ENCODE assay signal across 1 cellular context in the genomic region with DNA sequence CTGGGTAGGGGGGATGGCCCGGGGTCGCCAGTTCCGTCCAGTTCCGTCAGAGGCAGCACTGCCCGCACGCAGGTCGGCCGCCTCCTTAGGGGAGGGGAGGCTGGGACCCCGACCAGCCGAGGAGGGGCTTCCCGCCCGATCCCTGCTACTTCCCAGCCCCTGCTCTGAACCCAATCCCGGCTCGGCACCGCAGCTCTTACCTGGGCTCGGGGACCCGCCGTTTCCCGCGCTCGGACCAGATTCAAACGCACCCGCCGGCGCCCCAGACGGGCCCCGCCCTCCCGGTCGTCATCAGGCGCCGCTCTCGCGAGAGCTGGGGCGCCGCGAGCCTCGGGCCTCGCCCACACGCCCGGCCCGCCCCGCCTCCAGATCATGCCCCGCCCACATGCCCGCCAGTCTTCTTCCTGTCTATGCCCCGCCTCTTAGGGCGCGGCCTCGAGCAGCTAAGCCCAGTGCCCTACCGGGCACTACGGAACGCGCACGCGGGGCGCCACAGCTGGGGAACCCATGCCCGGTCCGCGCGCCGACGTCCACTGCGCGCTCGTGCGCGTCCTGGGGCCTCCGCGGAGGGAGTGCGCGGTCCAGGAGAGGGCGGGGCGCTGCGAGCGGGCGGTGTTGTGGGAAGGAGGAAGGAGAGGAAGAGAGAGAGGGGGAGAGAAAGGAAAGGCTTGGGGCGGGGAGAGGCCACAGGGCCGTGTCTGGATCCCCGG.
TF ChIP-seq lines count a peak whose summit lies in the region.

A gene with protein sequence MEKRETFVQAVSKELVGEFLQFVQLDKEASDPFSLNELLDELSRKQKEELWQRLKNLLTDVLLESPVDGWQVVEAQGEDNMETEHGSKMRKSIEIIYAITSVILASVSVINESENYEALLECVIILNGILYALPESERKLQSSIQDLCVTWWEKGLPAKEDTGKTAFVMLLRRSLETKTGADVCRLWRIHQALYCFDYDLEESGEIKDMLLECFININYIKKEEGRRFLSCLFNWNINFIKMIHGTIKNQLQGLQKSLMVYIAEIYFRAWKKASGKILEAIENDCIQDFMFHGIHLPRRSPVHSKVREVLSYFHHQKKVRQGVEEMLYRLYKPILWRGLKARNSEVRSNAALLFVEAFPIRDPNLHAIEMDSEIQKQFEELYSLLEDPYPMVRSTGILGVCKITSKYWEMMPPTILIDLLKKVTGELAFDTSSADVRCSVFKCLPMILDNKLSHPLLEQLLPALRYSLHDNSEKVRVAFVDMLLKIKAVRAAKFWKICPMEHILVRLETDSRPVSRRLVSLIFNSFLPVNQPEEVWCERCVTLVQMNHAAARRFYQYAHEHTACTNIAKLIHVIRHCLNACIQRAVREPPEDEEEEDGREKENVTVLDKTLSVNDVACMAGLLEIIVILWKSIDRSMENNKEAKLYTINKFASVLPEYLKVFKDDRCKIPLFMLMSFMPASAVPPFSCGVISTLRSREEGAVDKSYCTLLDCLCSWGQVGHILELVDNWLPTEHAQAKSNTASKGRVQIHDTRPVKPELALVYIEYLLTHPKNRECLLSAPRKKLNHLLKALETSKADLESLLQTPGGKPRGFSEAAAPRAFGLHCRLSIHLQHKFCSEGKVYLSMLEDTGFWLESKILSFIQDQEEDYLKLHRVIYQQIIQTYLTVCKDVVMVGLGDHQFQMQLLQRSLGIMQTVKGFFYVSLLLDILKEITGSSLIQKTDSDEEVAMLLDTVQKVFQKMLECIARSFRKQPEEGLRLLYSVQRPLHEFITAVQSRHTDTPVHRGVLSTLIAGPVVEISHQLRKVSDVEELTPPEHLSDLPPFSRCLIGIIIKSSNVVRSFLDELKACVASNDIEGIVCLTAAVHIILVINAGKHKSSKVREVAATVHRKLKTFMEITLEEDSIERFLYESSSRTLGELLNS (minus strand): TSS at position 281 of the 710 bp plus-strand sequence. CDS start 2,905 bp downstream, outside the sequence.

TF ChIP-seq in HEK293, 187 proteins besides CTCF, POLR2A, EP300 and RAD21 (continued from another document and continues in another):
- TF ChIP-seq, protein P1, sequence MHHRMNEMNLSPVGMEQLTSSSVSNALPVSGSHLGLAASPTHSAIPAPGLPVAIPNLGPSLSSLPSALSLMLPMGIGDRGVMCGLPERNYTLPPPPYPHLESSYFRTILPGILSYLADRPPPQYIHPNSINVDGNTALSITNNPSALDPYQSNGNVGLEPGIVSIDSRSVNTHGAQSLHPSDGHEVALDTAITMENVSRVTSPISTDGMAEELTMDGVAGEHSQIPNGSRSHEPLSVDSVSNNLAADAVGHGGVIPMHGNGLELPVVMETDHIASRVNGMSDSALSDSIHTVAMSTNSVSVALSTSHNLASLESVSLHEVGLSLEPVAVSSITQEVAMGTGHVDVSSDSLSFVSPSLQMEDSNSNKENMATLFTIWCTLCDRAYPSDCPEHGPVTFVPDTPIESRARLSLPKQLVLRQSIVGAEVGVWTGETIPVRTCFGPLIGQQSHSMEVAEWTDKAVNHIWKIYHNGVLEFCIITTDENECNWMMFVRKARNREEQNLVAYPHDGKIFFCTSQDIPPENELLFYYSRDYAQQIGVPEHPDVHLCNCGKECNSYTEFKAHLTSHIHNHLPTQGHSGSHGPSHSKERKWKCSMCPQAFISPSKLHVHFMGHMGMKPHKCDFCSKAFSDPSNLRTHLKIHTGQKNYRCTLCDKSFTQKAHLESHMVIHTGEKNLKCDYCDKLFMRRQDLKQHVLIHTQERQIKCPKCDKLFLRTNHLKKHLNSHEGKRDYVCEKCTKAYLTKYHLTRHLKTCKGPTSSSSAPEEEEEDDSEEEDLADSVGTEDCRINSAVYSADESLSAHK (tag by site-specific recombination; IDR thresholded peaks at IDR 0.05) = 0 out of 2 replicates have a peak, but pooled peaks have one; percentile 20
- TF ChIP-seq, protein P2, sequence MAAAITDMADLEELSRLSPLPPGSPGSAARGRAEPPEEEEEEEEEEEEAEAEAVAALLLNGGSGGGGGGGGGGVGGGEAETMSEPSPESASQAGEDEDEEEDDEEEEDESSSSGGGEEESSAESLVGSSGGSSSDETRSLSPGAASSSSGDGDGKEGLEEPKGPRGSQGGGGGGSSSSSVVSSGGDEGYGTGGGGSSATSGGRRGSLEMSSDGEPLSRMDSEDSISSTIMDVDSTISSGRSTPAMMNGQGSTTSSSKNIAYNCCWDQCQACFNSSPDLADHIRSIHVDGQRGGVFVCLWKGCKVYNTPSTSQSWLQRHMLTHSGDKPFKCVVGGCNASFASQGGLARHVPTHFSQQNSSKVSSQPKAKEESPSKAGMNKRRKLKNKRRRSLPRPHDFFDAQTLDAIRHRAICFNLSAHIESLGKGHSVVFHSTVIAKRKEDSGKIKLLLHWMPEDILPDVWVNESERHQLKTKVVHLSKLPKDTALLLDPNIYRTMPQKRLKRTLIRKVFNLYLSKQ (tag by site-specific recombination; IDR thresholded peaks at IDR 0.05; ENCODE audit: borderline replicate concordance) = 0 out of 2 replicates have a peak, but pooled peaks have one; percentile 12
- peak; percentile 64; the same call in 1 of the 2 replicates for TF ChIP-seq ZNF366 (tag by site-specific recombination; conservative IDR thresholded peaks at IDR 0.05)
- no peak for TF ChIP-seq ZNF558 (tag by site-specific recombination; IDR thresholded peaks at IDR 0.05)
- TF ChIP-seq, protein P3, sequence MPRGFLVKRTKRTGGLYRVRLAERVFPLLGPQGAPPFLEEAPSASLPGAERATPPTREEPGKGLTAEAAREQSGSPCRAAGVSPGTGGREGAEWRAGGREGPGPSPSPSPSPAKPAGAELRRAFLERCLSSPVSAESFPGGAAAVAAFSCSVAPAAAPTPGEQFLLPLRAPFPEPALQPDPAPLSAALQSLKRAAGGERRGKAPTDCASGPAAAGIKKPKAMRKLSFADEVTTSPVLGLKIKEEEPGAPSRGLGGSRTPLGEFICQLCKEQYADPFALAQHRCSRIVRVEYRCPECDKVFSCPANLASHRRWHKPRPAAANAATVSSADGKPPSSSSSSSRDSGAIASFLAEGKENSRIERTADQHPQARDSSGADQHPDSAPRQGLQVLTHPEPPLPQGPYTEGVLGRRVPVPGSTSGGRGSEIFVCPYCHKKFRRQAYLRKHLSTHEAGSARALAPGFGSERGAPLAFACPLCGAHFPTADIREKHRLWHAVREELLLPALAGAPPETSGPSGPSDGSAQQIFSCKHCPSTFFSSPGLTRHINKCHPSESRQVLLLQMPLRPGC (tag by site-specific recombination; IDR thresholded peaks at IDR 0.05) = 0 out of 2 replicates have a peak, but pooled peaks have one; percentile 34
- peak; percentile 94 for TF ChIP-seq ZFHX2 (tag by site-specific recombination; conservative IDR thresholded peaks at IDR 0.05)
- TF ChIP-seq, protein P4, sequence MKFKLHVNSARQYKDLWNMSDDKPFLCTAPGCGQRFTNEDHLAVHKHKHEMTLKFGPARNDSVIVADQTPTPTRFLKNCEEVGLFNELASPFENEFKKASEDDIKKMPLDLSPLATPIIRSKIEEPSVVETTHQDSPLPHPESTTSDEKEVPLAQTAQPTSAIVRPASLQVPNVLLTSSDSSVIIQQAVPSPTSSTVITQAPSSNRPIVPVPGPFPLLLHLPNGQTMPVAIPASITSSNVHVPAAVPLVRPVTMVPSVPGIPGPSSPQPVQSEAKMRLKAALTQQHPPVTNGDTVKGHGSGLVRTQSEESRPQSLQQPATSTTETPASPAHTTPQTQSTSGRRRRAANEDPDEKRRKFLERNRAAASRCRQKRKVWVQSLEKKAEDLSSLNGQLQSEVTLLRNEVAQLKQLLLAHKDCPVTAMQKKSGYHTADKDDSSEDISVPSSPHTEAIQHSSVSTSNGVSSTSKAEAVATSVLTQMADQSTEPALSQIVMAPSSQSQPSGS (tag by site-specific recombination; IDR thresholded peaks at IDR 0.05; ENCODE audit: low read depth) = 0 out of 2 replicates have a peak, but pooled peaks have one; percentile 9
- TF ChIP-seq ZNF544 (tag by site-specific recombination; IDR thresholded peaks at IDR 0.05) = no peak
- TF ChIP-seq ZNF76 (tag by site-specific recombination; IDR thresholded peaks at IDR 0.05; ENCODE audit: borderline replicate concordance, low read depth) = peak; percentile 74; the same call in 1 of the 2 replicates
- TF ChIP-seq, protein P5, sequence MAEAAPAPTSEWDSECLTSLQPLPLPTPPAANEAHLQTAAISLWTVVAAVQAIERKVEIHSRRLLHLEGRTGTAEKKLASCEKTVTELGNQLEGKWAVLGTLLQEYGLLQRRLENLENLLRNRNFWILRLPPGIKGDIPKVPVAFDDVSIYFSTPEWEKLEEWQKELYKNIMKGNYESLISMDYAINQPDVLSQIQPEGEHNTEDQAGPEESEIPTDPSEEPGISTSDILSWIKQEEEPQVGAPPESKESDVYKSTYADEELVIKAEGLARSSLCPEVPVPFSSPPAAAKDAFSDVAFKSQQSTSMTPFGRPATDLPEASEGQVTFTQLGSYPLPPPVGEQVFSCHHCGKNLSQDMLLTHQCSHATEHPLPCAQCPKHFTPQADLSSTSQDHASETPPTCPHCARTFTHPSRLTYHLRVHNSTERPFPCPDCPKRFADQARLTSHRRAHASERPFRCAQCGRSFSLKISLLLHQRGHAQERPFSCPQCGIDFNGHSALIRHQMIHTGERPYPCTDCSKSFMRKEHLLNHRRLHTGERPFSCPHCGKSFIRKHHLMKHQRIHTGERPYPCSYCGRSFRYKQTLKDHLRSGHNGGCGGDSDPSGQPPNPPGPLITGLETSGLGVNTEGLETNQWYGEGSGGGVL (tag by site-specific recombination; IDR thresholded peaks at IDR 0.05) = peak; percentile 87
- no peak for TF ChIP-seq ZNF354C (tag by site-specific recombination; IDR thresholded peaks at IDR 0.05; ENCODE audit: borderline replicate concordance, low read depth)
- peak; percentile 51; the same call in 1 of the 2 replicates for TF ChIP-seq YY1 (tag by site-specific recombination; IDR thresholded peaks at IDR 0.05)
- TF ChIP-seq, protein P6, sequence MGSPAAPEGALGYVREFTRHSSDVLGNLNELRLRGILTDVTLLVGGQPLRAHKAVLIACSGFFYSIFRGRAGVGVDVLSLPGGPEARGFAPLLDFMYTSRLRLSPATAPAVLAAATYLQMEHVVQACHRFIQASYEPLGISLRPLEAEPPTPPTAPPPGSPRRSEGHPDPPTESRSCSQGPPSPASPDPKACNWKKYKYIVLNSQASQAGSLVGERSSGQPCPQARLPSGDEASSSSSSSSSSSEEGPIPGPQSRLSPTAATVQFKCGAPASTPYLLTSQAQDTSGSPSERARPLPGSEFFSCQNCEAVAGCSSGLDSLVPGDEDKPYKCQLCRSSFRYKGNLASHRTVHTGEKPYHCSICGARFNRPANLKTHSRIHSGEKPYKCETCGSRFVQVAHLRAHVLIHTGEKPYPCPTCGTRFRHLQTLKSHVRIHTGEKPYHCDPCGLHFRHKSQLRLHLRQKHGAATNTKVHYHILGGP (tag by site-specific recombination; IDR thresholded peaks at IDR 0.05) = no peak
- TF ChIP-seq, protein P7, sequence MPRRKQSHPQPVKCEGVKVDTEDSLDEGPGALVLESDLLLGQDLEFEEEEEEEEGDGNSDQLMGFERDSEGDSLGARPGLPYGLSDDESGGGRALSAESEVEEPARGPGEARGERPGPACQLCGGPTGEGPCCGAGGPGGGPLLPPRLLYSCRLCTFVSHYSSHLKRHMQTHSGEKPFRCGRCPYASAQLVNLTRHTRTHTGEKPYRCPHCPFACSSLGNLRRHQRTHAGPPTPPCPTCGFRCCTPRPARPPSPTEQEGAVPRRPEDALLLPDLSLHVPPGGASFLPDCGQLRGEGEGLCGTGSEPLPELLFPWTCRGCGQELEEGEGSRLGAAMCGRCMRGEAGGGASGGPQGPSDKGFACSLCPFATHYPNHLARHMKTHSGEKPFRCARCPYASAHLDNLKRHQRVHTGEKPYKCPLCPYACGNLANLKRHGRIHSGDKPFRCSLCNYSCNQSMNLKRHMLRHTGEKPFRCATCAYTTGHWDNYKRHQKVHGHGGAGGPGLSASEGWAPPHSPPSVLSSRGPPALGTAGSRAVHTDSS (tag by site-specific recombination; IDR thresholded peaks at IDR 0.05) = peak; percentile 84
- TF ChIP-seq KLF9 (tag by site-specific recombination; IDR thresholded peaks at IDR 0.05; ENCODE audit: low read depth) = peak; percentile 92
- TF ChIP-seq ZNF530 (tag by site-specific recombination; IDR thresholded peaks at IDR 0.05; ENCODE audit: low read depth) = peak; percentile 93
- TF ChIP-seq, protein P8, sequence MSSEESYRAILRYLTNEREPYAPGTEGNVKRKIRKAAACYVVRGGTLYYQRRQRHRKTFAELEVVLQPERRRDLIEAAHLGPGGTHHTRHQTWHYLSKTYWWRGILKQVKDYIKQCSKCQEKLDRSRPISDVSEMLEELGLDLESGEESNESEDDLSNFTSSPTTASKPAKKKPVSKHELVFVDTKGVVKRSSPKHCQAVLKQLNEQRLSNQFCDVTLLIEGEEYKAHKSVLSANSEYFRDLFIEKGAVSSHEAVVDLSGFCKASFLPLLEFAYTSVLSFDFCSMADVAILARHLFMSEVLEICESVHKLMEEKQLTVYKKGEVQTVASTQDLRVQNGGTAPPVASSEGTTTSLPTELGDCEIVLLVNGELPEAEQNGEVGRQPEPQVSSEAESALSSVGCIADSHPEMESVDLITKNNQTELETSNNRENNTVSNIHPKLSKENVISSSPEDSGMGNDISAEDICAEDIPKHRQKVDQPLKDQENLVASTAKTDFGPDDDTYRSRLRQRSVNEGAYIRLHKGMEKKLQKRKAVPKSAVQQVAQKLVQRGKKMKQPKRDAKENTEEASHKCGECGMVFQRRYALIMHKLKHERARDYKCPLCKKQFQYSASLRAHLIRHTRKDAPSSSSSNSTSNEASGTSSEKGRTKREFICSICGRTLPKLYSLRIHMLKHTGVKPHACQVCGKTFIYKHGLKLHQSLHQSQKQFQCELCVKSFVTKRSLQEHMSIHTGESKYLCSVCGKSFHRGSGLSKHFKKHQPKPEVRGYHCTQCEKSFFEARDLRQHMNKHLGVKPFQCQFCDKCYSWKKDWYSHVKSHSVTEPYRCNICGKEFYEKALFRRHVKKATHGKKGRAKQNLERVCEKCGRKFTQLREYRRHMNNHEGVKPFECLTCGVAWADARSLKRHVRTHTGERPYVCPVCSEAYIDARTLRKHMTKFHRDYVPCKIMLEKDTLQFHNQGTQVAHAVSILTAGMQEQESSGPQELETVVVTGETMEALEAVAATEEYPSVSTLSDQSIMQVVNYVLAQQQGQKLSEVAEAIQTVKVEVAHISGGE (tag by site-specific recombination; conservative IDR thresholded peaks at IDR 0.05; ENCODE audit: low read depth) = peak; percentile 51; the same call in 1 of the 2 replicates
- TF ChIP-seq GLIS1 (tag by site-specific recombination; IDR thresholded peaks at IDR 0.05) = peak; percentile 79
- no peak for TF ChIP-seq ZNF837 (tag by site-specific recombination; IDR thresholded peaks at IDR 0.05)
- TF ChIP-seq ZNF174 (tag by site-specific recombination; IDR thresholded peaks at IDR 0.05) = 0 out of 2 replicates have a peak, but pooled peaks have one; percentile 66
- peak; percentile 94 for TF ChIP-seq ZIC2 (tag by site-specific recombination; IDR thresholded peaks at IDR 0.05)
- peak; percentile 87 for TF ChIP-seq KLF7 (tag by site-specific recombination; IDR thresholded peaks at IDR 0.05; ENCODE audit: borderline replicate concordance)
- TF ChIP-seq ZNF10 (tag by site-specific recombination; IDR thresholded peaks at IDR 0.05) = peak; percentile 94
- TF ChIP-seq, protein P9, sequence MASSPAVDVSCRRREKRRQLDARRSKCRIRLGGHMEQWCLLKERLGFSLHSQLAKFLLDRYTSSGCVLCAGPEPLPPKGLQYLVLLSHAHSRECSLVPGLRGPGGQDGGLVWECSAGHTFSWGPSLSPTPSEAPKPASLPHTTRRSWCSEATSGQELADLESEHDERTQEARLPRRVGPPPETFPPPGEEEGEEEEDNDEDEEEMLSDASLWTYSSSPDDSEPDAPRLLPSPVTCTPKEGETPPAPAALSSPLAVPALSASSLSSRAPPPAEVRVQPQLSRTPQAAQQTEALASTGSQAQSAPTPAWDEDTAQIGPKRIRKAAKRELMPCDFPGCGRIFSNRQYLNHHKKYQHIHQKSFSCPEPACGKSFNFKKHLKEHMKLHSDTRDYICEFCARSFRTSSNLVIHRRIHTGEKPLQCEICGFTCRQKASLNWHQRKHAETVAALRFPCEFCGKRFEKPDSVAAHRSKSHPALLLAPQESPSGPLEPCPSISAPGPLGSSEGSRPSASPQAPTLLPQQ (tag by site-specific recombination; IDR thresholded peaks at IDR 0.05) = peak; percentile 42; the same call in 1 of the 2 replicates
- peak; percentile 94 for TF ChIP-seq KLF10 (tag by site-specific recombination; IDR thresholded peaks at IDR 0.05)
- peak; percentile 72 for TF ChIP-seq ZNF600 (tag by site-specific recombination; IDR thresholded peaks at IDR 0.05)
